In the genomic region with DNA sequence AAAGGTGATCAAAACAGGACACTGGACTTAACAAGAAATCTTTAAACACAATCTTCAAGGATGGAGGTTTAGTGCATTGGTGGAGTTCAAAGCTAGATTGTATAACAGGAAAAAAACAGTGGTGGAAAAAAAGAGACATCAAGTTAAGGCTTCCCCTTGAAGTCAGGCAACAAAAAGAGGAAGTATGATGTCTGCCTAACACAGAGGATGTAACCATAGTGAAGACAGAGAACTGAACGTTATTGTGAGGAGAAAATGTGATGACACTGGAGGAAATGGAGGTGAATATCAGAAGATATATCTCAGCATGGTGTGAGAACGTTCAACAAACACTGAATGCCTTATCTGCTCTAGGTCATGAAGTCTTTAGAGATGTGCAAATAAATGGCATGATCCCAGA, we compare ENCODE assay signal across 18 cellular contexts.
"Had no signal": no experiment of that assay in that cellular context is flagged by ENCODE, and none has a peak within 500 bp of the region (broad histone marks: within the 10 kb centered on the region; RNA-seq: fewer than 3 reads in every experiment).

No MANE protein-coding gene starts in this region.

- H3K9me3 ChIP-seq: sigmoid colon, upper lobe of left lung had no signal

- H3K36me3 ChIP-seq: neural progenitor cell, sigmoid colon, upper lobe of left lung had no signal

- H3K4me1 ChIP-seq: foreskin keratinocyte, neural progenitor cell, sigmoid colon, upper lobe of left lung had no signal

- H3K9ac ChIP-seq: neural progenitor cell had no signal

- DNase-seq: activated CD4-positive, alpha-beta T cell treated with anti-CD3 and anti-CD28 coated beads for 48 hours; activated CD8-positive, alpha-beta memory T cell treated with anti-CD3 and anti-CD28 coated beads, Interleukin-2, amount 10 ng/mL, durations not matched to agents 7 days and 5 days; activated CD8-positive, alpha-beta T cell treated with anti-CD3 and anti-CD28 coated beads for 36 hours; activated gamma-delta T cell; activated T-cell treated with anti-CD3 and anti-CD28 coated beads for 4 hours; aorta; caudate nucleus; effector CD8-positive, alpha-beta T cell; foreskin keratinocyte; immature natural killer cell; naive thymus-derived CD8-positive, alpha-beta T cell; retina; sigmoid colon; stimulated activated CD4-positive, alpha-beta T cell treated with anti-CD3 and anti-CD28 coated beads, Interleukin-4, amount 100 ng/mL, for 1 hour; stimulated activated naive CD8-positive, alpha-beta T cell treated with anti-CD3 and anti-CD28 coated beads, Interleukin-15, Interleukin-2, amounts not matched to agents 100 U/mL and 50 U/mL, for 24 hours; T-helper 9 cell; upper lobe of left lung had no signal

- H3K4me3 ChIP-seq: neural progenitor cell, sigmoid colon, upper lobe of left lung had no signal

- H3K4me2 ChIP-seq: neural progenitor cell had no signal

- H2AFZ ChIP-seq: neural progenitor cell had no signal

- H3K27me3 ChIP-seq: foreskin keratinocyte, neural progenitor cell, sigmoid colon, upper lobe of left lung had no signal

- H3K27ac ChIP-seq: foreskin keratinocyte, neural progenitor cell, sigmoid colon, upper lobe of left lung had no signal
